1 cellular context compared by ENCODE assay signal in the genomic region with DNA sequence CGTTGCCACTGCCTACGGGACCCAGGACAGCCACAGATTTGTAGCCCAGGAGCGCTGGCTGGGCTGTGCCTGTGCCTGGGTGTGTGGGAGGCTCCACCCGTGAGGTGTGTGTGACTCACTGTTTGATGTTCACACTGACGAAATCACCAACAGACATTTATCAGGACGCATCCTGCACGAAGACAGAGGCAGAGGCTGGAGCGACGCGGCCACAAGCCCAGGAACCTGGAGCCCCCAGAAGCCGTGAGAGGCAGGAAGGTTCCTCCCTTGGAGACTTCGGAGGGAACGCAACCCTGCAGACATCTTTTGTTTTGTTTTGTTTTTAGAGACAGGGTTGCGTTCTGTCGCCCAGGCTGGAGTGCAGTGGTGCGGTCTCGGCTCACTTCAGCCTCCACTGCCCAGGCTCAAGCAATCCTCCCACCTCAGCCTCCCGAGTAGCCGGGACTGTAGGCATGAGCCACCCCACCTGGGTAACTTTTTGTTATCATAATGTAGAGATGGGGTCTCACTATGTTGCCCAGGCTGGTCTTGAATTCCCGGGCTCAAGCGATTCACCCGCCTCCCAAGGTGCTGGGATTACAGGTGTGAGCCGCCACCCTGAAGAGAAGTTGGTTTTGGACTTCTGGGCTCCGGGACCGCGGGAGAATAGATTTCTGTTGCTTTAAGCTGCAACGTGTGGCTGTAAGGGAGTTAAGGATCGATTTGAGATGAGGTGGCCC.
TF ChIP-seq lines count a peak whose summit lies in the region.

No MANE protein-coding gene starts in this region.

TF ChIP-seq in K562, 482 proteins besides CTCF, POLR2A, EP300 and RAD21 (continued from another document and continues in another):
- 0 out of 2 replicates have a peak, but pooled peaks have one; percentile 38 for TF ChIP-seq RREB1 (CRISPR knock-in tag; IDR thresholded peaks at IDR 0.05)
- no peak for TF ChIP-seq KDM5B (IDR thresholded peaks at IDR 0.05; ENCODE audit: insufficient replicate concordance, low read depth, low read length)
- no peak for TF ChIP-seq HMBOX1 (IDR thresholded peaks at IDR 0.05)
- TF ChIP-seq RBM15 (IDR thresholded peaks at IDR 0.05; ENCODE audit: insufficient read depth, low read length): no peak
- no peak for TF ChIP-seq WHSC1 (IDR thresholded peaks at IDR 0.05; ENCODE audit: low read length)
- TF ChIP-seq, protein P1, sequence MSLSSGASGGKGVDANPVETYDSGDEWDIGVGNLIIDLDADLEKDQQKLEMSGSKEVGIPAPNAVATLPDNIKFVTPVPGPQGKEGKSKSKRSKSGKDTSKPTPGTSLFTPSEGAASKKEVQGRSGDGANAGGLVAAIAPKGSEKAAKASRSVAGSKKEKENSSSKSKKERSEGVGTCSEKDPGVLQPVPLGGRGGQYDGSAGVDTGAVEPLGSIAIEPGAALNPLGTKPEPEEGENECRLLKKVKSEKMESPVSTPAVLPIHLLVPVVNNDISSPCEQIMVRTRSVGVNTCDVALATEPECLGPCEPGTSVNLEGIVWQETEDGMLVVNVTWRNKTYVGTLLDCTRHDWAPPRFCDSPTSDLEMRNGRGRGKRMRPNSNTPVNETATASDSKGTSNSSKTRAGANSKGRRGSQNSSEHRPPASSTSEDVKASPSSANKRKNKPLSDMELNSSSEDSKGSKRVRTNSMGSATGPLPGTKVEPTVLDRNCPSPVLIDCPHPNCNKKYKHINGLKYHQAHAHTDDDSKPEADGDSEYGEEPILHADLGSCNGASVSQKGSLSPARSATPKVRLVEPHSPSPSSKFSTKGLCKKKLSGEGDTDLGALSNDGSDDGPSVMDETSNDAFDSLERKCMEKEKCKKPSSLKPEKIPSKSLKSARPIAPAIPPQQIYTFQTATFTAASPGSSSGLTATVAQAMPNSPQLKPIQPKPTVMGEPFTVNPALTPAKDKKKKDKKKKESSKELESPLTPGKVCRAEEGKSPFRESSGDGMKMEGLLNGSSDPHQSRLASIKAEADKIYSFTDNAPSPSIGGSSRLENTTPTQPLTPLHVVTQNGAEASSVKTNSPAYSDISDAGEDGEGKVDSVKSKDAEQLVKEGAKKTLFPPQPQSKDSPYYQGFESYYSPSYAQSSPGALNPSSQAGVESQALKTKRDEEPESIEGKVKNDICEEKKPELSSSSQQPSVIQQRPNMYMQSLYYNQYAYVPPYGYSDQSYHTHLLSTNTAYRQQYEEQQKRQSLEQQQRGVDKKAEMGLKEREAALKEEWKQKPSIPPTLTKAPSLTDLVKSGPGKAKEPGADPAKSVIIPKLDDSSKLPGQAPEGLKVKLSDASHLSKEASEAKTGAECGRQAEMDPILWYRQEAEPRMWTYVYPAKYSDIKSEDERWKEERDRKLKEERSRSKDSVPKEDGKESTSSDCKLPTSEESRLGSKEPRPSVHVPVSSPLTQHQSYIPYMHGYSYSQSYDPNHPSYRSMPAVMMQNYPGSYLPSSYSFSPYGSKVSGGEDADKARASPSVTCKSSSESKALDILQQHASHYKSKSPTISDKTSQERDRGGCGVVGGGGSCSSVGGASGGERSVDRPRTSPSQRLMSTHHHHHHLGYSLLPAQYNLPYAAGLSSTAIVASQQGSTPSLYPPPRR (CRISPR knock-in tag; IDR thresholded peaks at IDR 0.05; ENCODE audit: borderline replicate concordance): no peak
- no peak for TF ChIP-seq E2F4 (CRISPR knock-in tag; IDR thresholded peaks at IDR 0.05; ENCODE audit: low read depth)
- TF ChIP-seq, protein P2, sequence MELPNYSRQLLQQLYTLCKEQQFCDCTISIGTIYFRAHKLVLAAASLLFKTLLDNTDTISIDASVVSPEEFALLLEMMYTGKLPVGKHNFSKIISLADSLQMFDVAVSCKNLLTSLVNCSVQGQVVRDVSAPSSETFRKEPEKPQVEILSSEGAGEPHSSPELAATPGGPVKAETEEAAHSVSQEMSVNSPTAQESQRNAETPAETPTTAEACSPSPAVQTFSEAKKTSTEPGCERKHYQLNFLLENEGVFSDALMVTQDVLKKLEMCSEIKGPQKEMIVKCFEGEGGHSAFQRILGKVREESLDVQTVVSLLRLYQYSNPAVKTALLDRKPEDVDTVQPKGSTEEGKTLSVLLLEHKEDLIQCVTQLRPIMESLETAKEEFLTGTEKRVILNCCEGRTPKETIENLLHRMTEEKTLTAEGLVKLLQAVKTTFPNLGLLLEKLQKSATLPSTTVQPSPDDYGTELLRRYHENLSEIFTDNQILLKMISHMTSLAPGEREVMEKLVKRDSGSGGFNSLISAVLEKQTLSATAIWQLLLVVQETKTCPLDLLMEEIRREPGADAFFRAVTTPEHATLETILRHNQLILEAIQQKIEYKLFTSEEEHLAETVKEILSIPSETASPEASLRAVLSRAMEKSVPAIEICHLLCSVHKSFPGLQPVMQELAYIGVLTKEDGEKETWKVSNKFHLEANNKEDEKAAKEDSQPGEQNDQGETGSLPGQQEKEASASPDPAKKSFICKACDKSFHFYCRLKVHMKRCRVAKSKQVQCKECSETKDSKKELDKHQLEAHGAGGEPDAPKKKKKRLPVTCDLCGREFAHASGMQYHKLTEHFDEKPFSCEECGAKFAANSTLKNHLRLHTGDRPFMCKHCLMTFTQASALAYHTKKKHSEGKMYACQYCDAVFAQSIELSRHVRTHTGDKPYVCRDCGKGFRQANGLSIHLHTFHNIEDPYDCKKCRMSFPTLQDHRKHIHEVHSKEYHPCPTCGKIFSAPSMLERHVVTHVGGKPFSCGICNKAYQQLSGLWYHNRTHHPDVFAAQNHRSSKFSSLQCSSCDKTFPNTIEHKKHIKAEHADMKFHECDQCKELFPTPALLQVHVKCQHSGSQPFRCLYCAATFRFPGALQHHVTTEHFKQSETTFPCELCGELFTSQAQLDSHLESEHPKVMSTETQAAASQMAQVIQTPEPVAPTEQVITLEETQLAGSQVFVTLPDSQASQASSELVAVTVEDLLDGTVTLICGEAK (IDR thresholded peaks at IDR 0.05): no peak
- TF ChIP-seq, protein P2 (CRISPR knock-in tag; IDR thresholded peaks at IDR 0.05): no peak
- TF ChIP-seq GABPB2 (CRISPR knock-in tag; conservative IDR thresholded peaks at IDR 0.05): no peak
- TF ChIP-seq ZFP36 (IDR thresholded peaks at IDR 0.05; ENCODE audit: low read depth, low read length, partially characterized antibody): no peak
- no peak for TF ChIP-seq DIDO1 (tag; IDR thresholded peaks at IDR 0.05; ENCODE audit: low read depth)
- TF ChIP-seq, protein P3, sequence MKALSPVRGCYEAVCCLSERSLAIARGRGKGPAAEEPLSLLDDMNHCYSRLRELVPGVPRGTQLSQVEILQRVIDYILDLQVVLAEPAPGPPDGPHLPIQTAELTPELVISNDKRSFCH (CRISPR knock-in tag; IDR thresholded peaks at IDR 0.05): no peak
- TF ChIP-seq, protein P3 (tag; IDR thresholded peaks at IDR 0.05): no peak
- TF ChIP-seq CREB1 (IDR thresholded peaks at IDR 0.05): peak; percentile 79
- TF ChIP-seq CREB1 (CRISPR knock-in tag; IDR thresholded peaks at IDR 0.05): peak; percentile 67; the same call in 1 of the 2 replicates
- no peak for TF ChIP-seq TCF15 (CRISPR knock-in tag; IDR thresholded peaks at IDR 0.05)
- TF ChIP-seq HOMEZ (CRISPR knock-in tag; IDR thresholded peaks at IDR 0.05): no peak
- no peak for TF ChIP-seq MAFG (tag; conservative IDR thresholded peaks at IDR 0.05)
